ENCODE assay signal across 8 cellular contexts in the genomic region with DNA sequence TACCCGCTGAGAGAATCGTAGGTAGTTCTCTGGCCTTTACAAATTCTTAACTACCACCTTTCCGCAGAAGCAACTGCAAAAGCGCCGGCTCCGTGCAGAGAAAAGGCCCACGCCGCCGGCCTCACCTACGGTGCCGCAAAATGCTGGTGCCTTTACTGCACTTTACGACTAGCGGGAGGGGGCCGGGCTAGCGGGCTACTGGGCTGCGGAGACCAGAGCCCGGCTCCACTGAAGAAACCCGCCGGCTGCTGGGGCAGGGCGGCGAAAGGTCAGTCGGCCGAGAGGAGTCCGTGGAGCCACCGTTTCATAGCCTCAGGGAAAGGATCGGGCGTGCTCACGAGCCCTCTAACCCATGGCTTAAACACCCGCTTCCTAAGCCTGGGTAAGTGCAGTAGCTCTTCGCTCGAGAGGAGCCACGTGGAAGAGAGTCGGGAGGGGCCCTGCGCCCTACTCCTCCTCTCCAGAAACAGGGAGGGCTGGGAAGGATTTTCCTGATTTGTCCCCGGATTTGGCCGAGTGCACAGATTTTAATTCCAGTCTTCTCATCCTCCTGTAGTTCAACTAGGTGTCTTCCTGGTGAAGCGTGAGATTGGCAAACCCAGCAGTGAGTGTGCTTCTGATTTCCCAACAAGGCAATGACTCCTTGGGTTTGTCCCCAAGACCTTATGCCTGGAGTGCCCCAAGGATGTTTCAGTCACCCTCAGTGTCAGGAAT. TPM values are rescaled to one million over a fixed set of nuclear protein-coding genes. Genes with fewer than 3 reads are reported as not detected.
A peak's percentile ranks its signal among the peaks of the same experiment; 100 is the strongest.
DNase-seq lines count a peak whose midpoint lies in the region; ATAC-seq lines count a peak whose summit lies in the region.

DPH5 (minus strand) TSS at position 105 of the 714 bp plus-strand sequence. CDS start 341 bp downstream, outside the sequence.

- in situ Hi-C loops in KBM-7 (cut with MboI; ENCODE audit: low pct_unique_long_range_greater_than_20kb, low sequenced_read_pairs): no loop called here

- DNase-seq in DMS53 (lab: John Stamatoyannopoulos, UW) (peak; percentile 99), KBM-7 (peak; percentile 90), RKO (ENCODE audit: low spot score) (peak; percentile 91), fibroblast of gingiva (ENCODE audit: low read depth) (peak; percentile 95), naive B cell (peak; percentile 90)
- DNase-seq in activated T-helper 1 cell treated with anti-CD3 and anti-CD28 coated beads, Interleukin-12 subunit alpha, Interleukin-12 subunit beta, Interleukin-2, Interleukin-4 antibody, amounts not matched to agents 30 ng/mL and 10 ng/mL and 1 ng/mL, durations not matched to agents 14 hours and 24 hours and 36 hours (ENCODE audit: low spot score): peak; percentile 84

- H3K4me1 Mint-ChIP-seq in activated T-helper 1 cell treated with anti-CD3 and anti-CD28 coated beads, Interleukin-12 subunit alpha, Interleukin-12 subunit beta, Interleukin-2, Interleukin-4 antibody, amounts not matched to agents 30 ng/mL and 10 ng/mL and 1 ng/mL, durations not matched to agents 14 hours and 24 hours and 36 hours (ENCODE audit: low read depth): peaks cover 58% of the 10 kb centered on the region
- peaks cover 40 to 69% (median 55%) of the 10 kb centered on the region in 3 donors for H3K4me1 Mint-ChIP-seq in naive B cell
- H3K4me1 Mint-ChIP-seq in stimulated activated memory B cell treated with anti-CD40 and anti-IgM and Interleukin-4, amounts not matched to agents 10 μg/mL and 1 μg/mL and 100 μg/mL, for 72 hours: peaks cover 52% of the 10 kb centered on the region

- peak; percentile 83 for ATAC-seq in GM21619 (IDR thresholded peaks at IDR 0.05; ENCODE audit: unreplicated experiment)
- peak; percentile 92 to 93 for ATAC-seq in naive B cell (ENCODE audit: low read depth in 2 of 2)
- peak; percentile 97 for ATAC-seq in stimulated activated memory B cell treated with anti-CD40 and anti-IgM and Interleukin-4, amounts not matched to agents 10 μg/mL and 1 μg/mL and 100 μg/mL, for 72 hours

- H3K9me3 Mint-ChIP-seq in activated T-helper 1 cell treated with anti-CD3 and anti-CD28 coated beads, Interleukin-12 subunit alpha, Interleukin-12 subunit beta, Interleukin-2, Interleukin-4 antibody, amounts not matched to agents 30 ng/mL and 10 ng/mL and 1 ng/mL, durations not matched to agents 14 hours and 24 hours and 36 hours: no peaks in the 10 kb centered on the region
- H3K9me3 Mint-ChIP-seq in naive B cell: peaks cover 0 to under 1% (median 0%) of the 10 kb centered on the region in 7 donors
- H3K9me3 Mint-ChIP-seq in stimulated activated memory B cell treated with anti-CD40 and anti-IgM and Interleukin-4, amounts not matched to agents 10 μg/mL and 1 μg/mL and 100 μg/mL, for 72 hours: no peaks in the 10 kb centered on the region

- H3K36me3 Mint-ChIP-seq in activated T-helper 1 cell treated with anti-CD3 and anti-CD28 coated beads, Interleukin-12 subunit alpha, Interleukin-12 subunit beta, Interleukin-2, Interleukin-4 antibody, amounts not matched to agents 30 ng/mL and 10 ng/mL and 1 ng/mL, durations not matched to agents 14 hours and 24 hours and 36 hours (ENCODE audit: low read depth): peaks cover 30% of the 10 kb centered on the region
- peaks cover 1 to 14% of the 10 kb centered on the region in 2 donors for H3K36me3 Mint-ChIP-seq in naive B cell
- peaks cover 35% of the 10 kb centered on the region for H3K36me3 Mint-ChIP-seq in stimulated activated memory B cell treated with anti-CD40 and anti-IgM and Interleukin-4, amounts not matched to agents 10 μg/mL and 1 μg/mL and 100 μg/mL, for 72 hours

- H3K27ac Mint-ChIP-seq in activated T-helper 1 cell treated with anti-CD3 and anti-CD28 coated beads, Interleukin-12 subunit alpha, Interleukin-12 subunit beta, Interleukin-2, Interleukin-4 antibody, amounts not matched to agents 30 ng/mL and 10 ng/mL and 1 ng/mL, durations not matched to agents 14 hours and 24 hours and 36 hours: peak within 1 kb of the TSS; percentile 87
- H3K27ac Mint-ChIP-seq in naive B cell: peak within 1 kb of the TSS; percentile 90 to 96 (median 92)
- peak within 1 kb of the TSS; percentile 86 for H3K27ac Mint-ChIP-seq in stimulated activated memory B cell treated with anti-CD40 and anti-IgM and Interleukin-4, amounts not matched to agents 10 μg/mL and 1 μg/mL and 100 μg/mL, for 72 hours

- intact Hi-C loops in activated T-helper 1 cell treated with anti-CD3 and anti-CD28 coated beads, Interleukin-12 subunit alpha, Interleukin-12 subunit beta, Interleukin-2, Interleukin-4 antibody, amounts not matched to agents 30 ng/mL and 10 ng/mL and 1 ng/mL, durations not matched to agents 14 hours and 24 hours and 36 hours (cut with micrococcal nuclease): loop anchor here (1.0 to 5.0 kb wide), 9 partner anchors 55 to 331 kb away; partner anchors contain the start of gene SLC30A7

- H3K27me3 Mint-ChIP-seq in activated T-helper 1 cell treated with anti-CD3 and anti-CD28 coated beads, Interleukin-12 subunit alpha, Interleukin-12 subunit beta, Interleukin-2, Interleukin-4 antibody, amounts not matched to agents 30 ng/mL and 10 ng/mL and 1 ng/mL, durations not matched to agents 14 hours and 24 hours and 36 hours (ENCODE audit: insufficient read depth): no peaks in the 10 kb centered on the region
- no peaks in the 10 kb centered on the region for H3K27me3 Mint-ChIP-seq in naive B cell
- H3K27me3 Mint-ChIP-seq in stimulated activated memory B cell treated with anti-CD40 and anti-IgM and Interleukin-4, amounts not matched to agents 10 μg/mL and 1 μg/mL and 100 μg/mL, for 72 hours: no peaks in the 10 kb centered on the region

- H3K4me3 Mint-ChIP-seq in activated T-helper 1 cell treated with anti-CD3 and anti-CD28 coated beads, Interleukin-12 subunit alpha, Interleukin-12 subunit beta, Interleukin-2, Interleukin-4 antibody, amounts not matched to agents 30 ng/mL and 10 ng/mL and 1 ng/mL, durations not matched to agents 14 hours and 24 hours and 36 hours: peak within 1 kb of the TSS; percentile 93
- peak within 1 kb of the TSS; percentile 89 to 98 (median 93) for H3K4me3 Mint-ChIP-seq in naive B cell
- H3K4me3 Mint-ChIP-seq in stimulated activated memory B cell treated with anti-CD40 and anti-IgM and Interleukin-4, amounts not matched to agents 10 μg/mL and 1 μg/mL and 100 μg/mL, for 72 hours: peak within 1 kb of the TSS; percentile 86

RNA-seq across cellular contexts. Expression of gene DPH5, which starts in this region (rescaled TPM):
- total RNA-seq in activated T-helper 1 cell treated with anti-CD3 and anti-CD28 coated beads, Interleukin-12 subunit alpha, Interleukin-12 subunit beta, Interleukin-2, Interleukin-4 antibody, amounts not matched to agents 30 ng/mL and 10 ng/mL and 1 ng/mL, durations not matched to agents 14 hours and 24 hours and 36 hours: 31.7 and 32.2 TPM in 2 replicates
- polyA plus RNA-seq in naive B cell (ENCODE audit: low read depth in 6 of 6): 10 to 100 TPM; 23.2 to 52.1 (median 43.8) TPM

Comparison
In these comparisons a context has a peak if more than half of its experiments do, and no peak if none do; other contexts are left out.
1. Peak in every context shown above with its lines: DNase-seq and ATAC-seq.